In the genomic region with DNA sequence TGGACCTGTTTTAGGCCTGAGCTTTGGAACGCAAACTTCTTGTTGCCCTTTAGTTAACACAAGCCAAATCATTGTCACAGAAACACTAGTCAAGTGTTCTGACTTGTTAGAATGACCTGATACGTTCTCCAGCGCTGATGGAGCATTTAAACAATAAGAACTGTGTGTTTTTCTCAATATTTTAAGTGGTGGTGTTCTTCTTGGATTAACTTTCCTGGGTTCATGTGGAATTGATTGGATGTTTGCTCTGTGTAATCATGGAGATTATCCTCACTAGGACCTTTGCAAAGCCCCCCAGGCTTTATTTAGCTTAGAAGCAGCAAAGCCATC, we compare ENCODE assay signal across 9 cellular contexts. TPM values are rescaled to one million over a fixed set of nuclear protein-coding genes. Genes with fewer than 3 reads are reported as not detected.
DNase-seq lines count a peak whose midpoint lies in the region; ATAC-seq and TF ChIP-seq lines count a peak whose summit lies in the region.
"Had no signal": no experiment of that assay in that cellular context is flagged by ENCODE, and none has a peak within 500 bp of the region (broad histone marks: within the 10 kb centered on the region; RNA-seq: fewer than 3 reads in every experiment).

No MANE protein-coding gene starts in this region.

- H3K4me3 ChIP-seq in HFF-Myc (replicated peaks; ENCODE audit: low read depth, low read length) (peak overlapping the region; percentile 84), gastroesophageal sphincter (peak overlapping the region; percentile 71 to 74), skeletal muscle satellite cell (ENCODE audit: low read length) (peak overlapping the region; percentile 83)

- H3K27me3 ChIP-seq in gastroesophageal sphincter (no peaks in the 10 kb centered on the region), skeletal muscle satellite cell (ENCODE audit: control insufficient read depth, insufficient read depth, low read length) (no peaks in the 10 kb centered on the region)

- H3K9me3 ChIP-seq in gastroesophageal sphincter = no peaks in the 10 kb centered on the region
- no peaks in the 10 kb centered on the region for H3K9me3 ChIP-seq in skeletal muscle satellite cell (replicated peaks; ENCODE audit: low read length)

- peaks cover 35% of the 10 kb centered on the region for H3K4me1 Mint-ChIP-seq in WTC11

- ATAC-seq in WTC11 (no peak), gastroesophageal sphincter (no peak), GM19324 (IDR thresholded peaks at IDR 0.05; ENCODE audit: low FRiP score, unreplicated experiment) (no peak), HG02852 (IDR thresholded peaks at IDR 0.05; ENCODE audit: unreplicated experiment) (no peak), HG03342 (IDR thresholded peaks at IDR 0.05; ENCODE audit: unreplicated experiment) (no peak)

- POLR2A ChIA-PET in WTC11 (lab: Charles Lee) = no interaction called here

- peak overlapping the region; percentile 96 for H3K4me2 ChIP-seq in skeletal muscle satellite cell (ENCODE audit: low read length)

- H3K36me3 Mint-ChIP-seq in WTC11 = no peaks in the 10 kb centered on the region

- peak overlapping the region in 3 of 4 donors; percentile 86 to 88 (median 87) for H3K27ac ChIP-seq in gastroesophageal sphincter

- DNase-seq in HFF-Myc (ENCODE audit: extremely low read depth, low read depth) (no peak), WTC11 (ENCODE audit: low spot score) (no peak), NCI-H1436 (lab: John Stamatoyannopoulos, UW) (no peak)
- DNase-seq: SHP77 had no signal

- H3K36me3 ChIP-seq in gastroesophageal sphincter (no peaks in the 10 kb centered on the region), skeletal muscle satellite cell (ENCODE audit: insufficient read depth, low read length) (no peaks in the 10 kb centered on the region)

- 12% methylated on average over 3 of the region's 3 CpGs; no CpG with 5 or more reads in 1 of the 2 donors for WGBS in gastroesophageal sphincter (ENCODE audit: low coverage in 1 of 2), 2 donors

- peak overlapping the region; percentile 83 for H3K9ac ChIP-seq in skeletal muscle satellite cell (ENCODE audit: low read depth, low read length)

- H3K4me1 ChIP-seq in gastroesophageal sphincter (peaks cover 0 to 41% (median 0%) of the 10 kb centered on the region in 3 donors), skeletal muscle satellite cell (ENCODE audit: control insufficient read depth, insufficient read depth, low read length) (peaks cover 22% of the 10 kb centered on the region)

- TF ChIP-seq CTCF in HFF-Myc (IDR thresholded peaks at IDR 0.05; ENCODE audit: low read depth, low read length, missing control alignments) (no peak), WTC11 (IDR thresholded peaks at IDR 0.05) (no peak), gastroesophageal sphincter (IDR thresholded peaks at IDR 0.05) (no peak)

- no peak for TF ChIP-seq POLR2A in gastroesophageal sphincter (IDR thresholded peaks at IDR 0.05)

- peaks cover 20% of the 10 kb centered on the region for H3K27me3 Mint-ChIP-seq in WTC11 (ENCODE audit: low read depth)

- no peak overlapping the region for H3K27ac Mint-ChIP-seq in WTC11

- peak overlapping the region; percentile 95 for H3K4me3 Mint-ChIP-seq in WTC11

- H3K9me3 Mint-ChIP-seq in WTC11 = no peaks in the 10 kb centered on the region

- no peak for TF ChIP-seq EP300 in gastroesophageal sphincter (IDR thresholded peaks at IDR 0.05)

- CTCF ChIA-PET in WTC11 (lab: Charles Lee) = interaction anchor here (2.8 to 5.0 kb wide), 3 partner anchors 68 to 160 kb away, joined by 9 to 51 read pairs (median 18); no protein-coding TSS in a partner anchor

TF ChIP-seq in WTC11, 78 proteins besides CTCF, POLR2A, EP300 and RAD21:
- TF ChIP-seq CREM (CRISPR knock-in tag; IDR thresholded peaks at IDR 0.05) = no peak
- TF ChIP-seq, protein P1, sequence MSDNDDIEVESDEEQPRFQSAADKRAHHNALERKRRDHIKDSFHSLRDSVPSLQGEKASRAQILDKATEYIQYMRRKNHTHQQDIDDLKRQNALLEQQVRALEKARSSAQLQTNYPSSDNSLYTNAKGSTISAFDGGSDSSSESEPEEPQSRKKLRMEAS (CRISPR knock-in tag; IDR thresholded peaks at IDR 0.05) = no peak

RNA-seq across cellular contexts. Expression of a gene that starts 1.6 kb away (rescaled TPM):
- total RNA-seq in WTC11 (2021) (12.6 to 13.2 TPM (median 12.7 TPM) in 3 replicates), gastroesophageal sphincter (10 to 100 TPM; 12.4 to 28.3 (median 15.5) TPM)
- total RNA-seq in skeletal muscle satellite cell (2012; rRNA removed) = 2.0 and 4.8 TPM in 2 replicates
